23 cellular contexts compared by ENCODE assay signal in genomic region chr22:48707749-48708557, GRCh38.
A peak's percentile ranks its signal among the peaks of the same experiment; 100 is the strongest.
DNase-seq lines count a peak whose midpoint lies in the region; FAIRE-seq and TF ChIP-seq lines count a peak whose summit lies in the region.
"Had no signal": no experiment of that assay in that cellular context is flagged by ENCODE, and none has a peak within 500 bp of the region (broad histone marks: within the 10 kb centered on the region; RNA-seq: fewer than 3 reads in every experiment).

No MANE protein-coding gene starts in this region.

- no peak for TF ChIP-seq POLR2A in sigmoid colon (IDR thresholded peaks at IDR 0.05)

- H3K4me1 Mint-ChIP-seq in CD14-positive monocyte: peaks cover 4% of the 10 kb centered on the region

- H3K9me3 ChIP-seq in kidney (ENCODE audit: control insufficient read depth in 1 of 2, low read length in 2 of 2): no peaks in the 10 kb centered on the region
- no peaks in the 10 kb centered on the region for H3K9me3 ChIP-seq in sigmoid colon
- H3K9me3 ChIP-seq: HAP-1 had no signal

- no peak overlapping the region for H3K9ac ChIP-seq in kidney (ENCODE audit: low read length in 2 of 2)
- H3K9ac ChIP-seq: KMS-11 had no signal

- no peak overlapping the region for H3K27ac Mint-ChIP-seq in CD14-positive monocyte

- H3K27me3 ChIP-seq in sigmoid colon: no peaks in the 10 kb centered on the region

- no peak for TF ChIP-seq EP300 in sigmoid colon (IDR thresholded peaks at IDR 0.05)

- peak; percentile 20 for DNase-seq in DMS 273 (lab: John Stamatoyannopoulos, UW; ENCODE audit: unreplicated experiment)
- DNase-seq in DMS 273 treated with DMSO at 0.1 percent for 48 hours (lab: John Stamatoyannopoulos, UW): no peak
- peak; percentile 5 for DNase-seq in CD14-positive monocyte (ENCODE audit: low spot score)
- DNase-seq in kidney: peak; percentile 65
- DNase-seq in sigmoid colon: peak; percentile 57
- DNase-seq in NCI-H2227 (lab: John Stamatoyannopoulos, UW; ENCODE audit: unreplicated experiment): no peak
- no peak for DNase-seq in activated CD4-positive, alpha-beta T cell treated with anti-CD3 and anti-CD28 coated beads, Interleukin-2, amount 50 U/mL, for 1 hour
- no peak for DNase-seq in mucosa of gallbladder (ENCODE audit: low spot score)
- DNase-seq: AML-193, DND-41, MV-4-11, NCI-H1417, NCI-H187, NCI-H2107, NCI-H2227 treated with DMSO at 0.1 percent for 48 hours, NCI-H510A treated with DMSO at 0.1 percent for 48 hours, SIG-M5 had no signal

- no peaks in the 10 kb centered on the region for H3K4me1 ChIP-seq in kidney (ENCODE audit: control insufficient read depth in 1 of 2, insufficient read depth in 1 of 2, low read depth in 1 of 2, low read length in 2 of 2)
- H3K4me1 ChIP-seq in sigmoid colon: no peaks in the 10 kb centered on the region
- H3K4me1 ChIP-seq: HAP-1 had no signal

- no peak overlapping the region for H3K27ac ChIP-seq in kidney (ENCODE audit: low read depth in 2 of 2, low read length in 2 of 2)
- H3K27ac ChIP-seq in sigmoid colon: no peak overlapping the region
- H3K27ac ChIP-seq: 22Rv1, C4-2B, HL-60, KMS-11 had no signal

- no peak overlapping the region for H3K4me3 Mint-ChIP-seq in CD14-positive monocyte

- H3K9me3 Mint-ChIP-seq in CD14-positive monocyte: peaks cover 0 to 2% (median 0%) of the 10 kb centered on the region in 7 donors

- intact Hi-C loops in CD14-positive monocyte (cut with micrococcal nuclease) (no loop called here), kidney (cut with DNase I) (no loop called here), sigmoid colon (cut with DNase I) (no loop called here)

- peaks cover 0 to 7% (median 0%) of the 10 kb centered on the region in 3 donors for H3K27me3 Mint-ChIP-seq in CD14-positive monocyte (ENCODE audit: low read depth in 3 of 3)

- 85 to 89% methylated on average over 36 of the region's 36 CpGs for WGBS in sigmoid colon, 2 donors

- no peak for FAIRE-seq in kidney (lab: Jason Lieb, UNC)
- FAIRE-seq: G401.6 had no signal

- H3K4me3 ChIP-seq in kidney (ENCODE audit: low read length in 2 of 2) (no peak overlapping the region), sigmoid colon (no peak overlapping the region)
- H3K4me3 ChIP-seq: HAP-1 had no signal

- TF ChIP-seq CTCF in CD14-positive monocyte (IDR thresholded peaks at IDR 0.05) (no peak), kidney (IDR thresholded peaks at IDR 0.05; ENCODE audit: borderline replicate concordance, extremely low read depth, insufficient read depth) (no peak), sigmoid colon (IDR thresholded peaks at IDR 0.05) (no peak)

- H3K36me3 ChIP-seq in kidney (ENCODE audit: control insufficient read depth in 1 of 2, insufficient read depth in 2 of 2, low read length in 2 of 2): no peaks in the 10 kb centered on the region
- H3K36me3 ChIP-seq in sigmoid colon: no peaks in the 10 kb centered on the region
- H3K36me3 ChIP-seq: HAP-1 had no signal

- no peaks in the 10 kb centered on the region for H3K36me3 Mint-ChIP-seq in CD14-positive monocyte

Comparison
In these comparisons a context has a peak if more than half of its experiments do, and no peak if none do; other contexts are left out.
1. DNase-seq: peak in DMS 273 (single experiment), CD14-positive monocyte (single experiment), kidney (single experiment) and sigmoid colon (single experiment); none in DMS 273 treated with DMSO at 0.1 percent for 48 hours (single experiment), NCI-H2227 (single experiment), activated CD4-positive, alpha-beta T cell treated with anti-CD3 and anti-CD28 coated beads, Interleukin-2, amount 50 U/mL, for 1 hour (single experiment) and mucosa of gallbladder (single experiment).